23 cellular contexts compared by ENCODE assay signal in the genomic region with DNA sequence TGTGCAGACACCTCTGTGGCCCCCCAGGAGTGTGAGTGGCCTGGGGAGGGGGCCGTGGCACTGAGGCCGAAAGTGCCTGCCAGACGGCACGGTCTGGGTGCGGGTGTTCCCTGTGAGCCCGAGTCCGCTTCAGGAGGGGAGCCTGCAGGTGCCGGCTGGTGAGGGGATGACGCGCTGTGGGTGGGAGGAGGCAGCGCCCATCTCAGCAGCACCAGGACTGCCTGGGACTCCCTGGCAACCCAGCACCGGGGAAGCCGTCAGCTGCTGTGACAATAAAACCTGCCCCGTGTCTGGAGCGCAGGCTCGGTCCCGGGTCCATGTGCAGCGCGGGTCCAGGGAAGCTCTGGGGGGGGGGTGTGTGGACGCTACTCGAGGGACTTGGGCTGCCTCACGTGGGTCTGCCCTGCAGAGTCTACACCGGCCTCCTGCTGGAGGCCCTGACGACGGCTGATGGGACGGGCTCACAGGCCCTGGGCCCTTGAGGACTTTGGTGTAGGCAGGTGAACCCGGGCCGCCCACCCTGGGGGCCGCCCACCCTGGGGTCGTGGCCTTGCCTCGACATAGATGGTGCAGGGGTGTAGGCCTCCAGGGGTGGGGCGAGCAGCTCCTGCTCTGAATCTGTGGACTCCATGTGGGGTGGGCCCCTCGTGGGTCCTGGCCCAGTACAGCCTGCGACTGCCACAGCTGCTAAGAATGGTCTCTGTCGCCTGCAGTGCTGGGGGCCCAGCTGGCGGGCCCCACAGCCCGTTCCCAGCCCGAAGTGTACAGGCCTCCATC. TPM values are rescaled to one million over a fixed set of nuclear protein-coding genes. Genes with fewer than 3 reads are reported as not detected.
DNase-seq lines count a peak whose midpoint lies in the region; ATAC-seq, FAIRE-seq and TF ChIP-seq lines count a peak whose summit lies in the region.
"Had no signal": no experiment of that assay in that cellular context is flagged by ENCODE, and none has a peak within 500 bp of the region (broad histone marks: within the 10 kb centered on the region; RNA-seq: fewer than 3 reads in every experiment).

No MANE protein-coding gene starts in this region.

- no peaks in the 10 kb centered on the region for H3K9me3 ChIP-seq in H1 (ENCODE audit: insufficient read depth in 2 of 2, low read depth in 1 of 2, low read length in 1 of 2)
- H3K9me3 ChIP-seq: Peyer's patch, prostate gland had no signal

- H3K4me1 ChIP-seq in H1 (replicated peaks in 1 of 4; ENCODE audit: control insufficient read depth in 3 of 4, insufficient read depth in 4 of 4, low read length in 3 of 4), result peaks cover 0 to 25% (median 19%) of the 10 kb centered on the region in 4 experiments; a peak in 6 of 7 replicates
- H3K4me1 ChIP-seq: prostate gland had no signal

- no peak overlapping the region for H3K56ac ChIP-seq in H1 (replicated peaks; ENCODE audit: insufficient read length, low read depth, low read length)

- CTCF ChIA-PET in H1 (lab: Charles Lee; ENCODE audit: partially characterized antibody), result interaction anchor here (0.8 to 5.4 kb wide), 8 partner anchors 9 to 65 kb away, joined by 3 to 35 read pairs (median 5); a partner anchor contains a TSS

- H3K9ac ChIP-seq in H1 (replicated peaks in 1 of 4; ENCODE audit: extremely low read depth in 1 of 4, low read depth in 3 of 4, low read length in 3 of 4), result no peak overlapping the region

- H4K5ac ChIP-seq in H1 (ENCODE audit: insufficient read length, low read depth, low read length), result no peak overlapping the region

- peak overlapping the region; percentile 35 to 74; a peak in 3 of 4 replicates for H3K4me2 ChIP-seq in H1 (ENCODE audit: insufficient read depth in 1 of 2, low read depth in 2 of 2, low read length in 2 of 2)
- H3K4me2 ChIP-seq: hepatocyte had no signal

- intact Hi-C loops in left cardiac atrium (cut with DNase I) (loop anchor here in 1 of 2 donors (5.0 kb wide), 1 partner anchor 83 kb away; a partner anchor contains a TSS), Right ventricle myocardium inferior (cut with DNase I) (no loop called here), left colon (cut with DNase I, micrococcal nuclease) (no loop called here)

- H4K20me1 ChIP-seq in H1 (replicated peaks in 1 of 2; ENCODE audit: control insufficient read depth in 1 of 2, insufficient read depth in 2 of 2, low read length in 2 of 2), result peaks cover 2 to 20% of the 10 kb centered on the region in 2 experiments

- DNase-seq in left cardiac atrium (peak; percentile 18), Right ventricle myocardium inferior (ENCODE audit: missing footprints) (no peak), NCI-H1694 treated with DMSO at 0.1 percent for 48 hours (lab: John Stamatoyannopoulos, UW) (peak; percentile 12), H1 (ENCODE audit: low read depth in 1 of 2, low spot score in 2 of 2) (peak in 1 of 2 experiments; percentile 74), left colon (no peak)
- DNase-seq: activated naive CD8-positive, alpha-beta T cell treated with anti-CD3 and anti-CD28 coated beads, Interleukin-2, amount 50 U/mL, for 24 hours; COR-L47; effector CD4-positive, alpha-beta T cell; MM.1S; Peyer's patch; stimulated activated CD4-positive, alpha-beta T cell treated with anti-CD3 and anti-CD28 coated beads, Interleukin-12 subunit alpha, Interleukin-12 subunit beta, amount 100 ng/mL, for 4 hours; stimulated activated naive CD8-positive, alpha-beta T cell treated with anti-CD3 and anti-CD28 coated beads, Interleukin-15, amount 100 ng/mL, for 72 hours; T-cell had no signal

- H2BK120ac ChIP-seq in H1 (replicated peaks; ENCODE audit: low read depth, low read length), result no peak overlapping the region

- TF ChIP-seq CTCF in H1 (IDR thresholded peaks at IDR 0.05; ENCODE audit: control extremely low read depth in 1 of 3, insufficient read depth in 1 of 3, low read depth in 1 of 3, low read length in 3 of 3), result no peak

- no peak overlapping the region for H3K27ac ChIP-seq in H1 (ENCODE audit: low read depth, low read length)
- H3K27ac ChIP-seq in temporal lobe (ENCODE audit: low read depth, low read length), result peak overlapping the region; percentile 20
- H3K27ac ChIP-seq: cardiac muscle cell, hepatocyte, Peyer's patch, prostate gland had no signal

- no peak overlapping the region for H3K23ac ChIP-seq in H1 (ENCODE audit: insufficient read length)

- POLR2A ChIA-PET in H1 (lab: Charles Lee; ENCODE audit: partially characterized antibody), result interaction anchor here (0.9 to 7.9 kb wide), 6 partner anchors 9 to 80 kb away, joined by 3 to 58 read pairs (median 4); a partner anchor contains a TSS

- TF ChIP-seq EP300 in H1 (IDR thresholded peaks at IDR 0.05; ENCODE audit: borderline replicate concordance in 1 of 2, low read depth in 2 of 2, low read length in 2 of 2), result no peak

- H2BK12ac ChIP-seq in H1 (ENCODE audit: low read depth, low read length), result no peak overlapping the region

- H3K18ac ChIP-seq in H1 (ENCODE audit: extremely low read depth, low read length), result peak overlapping the region; percentile 7; the same call in 1 of the 2 replicates

- H3K27me3 ChIP-seq in H1 (replicated peaks in 1 of 4; ENCODE audit: control insufficient read depth in 3 of 4, extremely low read depth in 1 of 4, insufficient read depth in 3 of 4, low read length in 3 of 4), result peaks cover 0 to 26% (median 19%) of the 10 kb centered on the region in 4 experiments; a peak in 5 of 7 replicates
- H3K27me3 ChIP-seq: cardiac muscle cell, hepatocyte, Peyer's patch had no signal

- TF ChIP-seq RAD21 in H1 (IDR thresholded peaks at IDR 0.05 in 1 of 2, conservative IDR thresholded peaks at IDR 0.05 in 1 of 2; ENCODE audit: low read depth in 2 of 2, low read length in 2 of 2), result no peak

- TF ChIP-seq POLR2A in H1 (IDR thresholded peaks at IDR 0.05; ENCODE audit: control extremely low read depth in 1 of 2, low read depth in 2 of 2, low read length in 2 of 2), result no peak

- no peak overlapping the region for H2AK5ac ChIP-seq in H1 (ENCODE audit: low read depth, low read length)

- no peak for FAIRE-seq in H1 (lab: Jason Lieb, UNC)

- H2BK15ac ChIP-seq in H1 (ENCODE audit: low read length), result no peak overlapping the region

- peaks cover 0 to 5% of the 10 kb centered on the region in 2 experiments; a peak in 1 of 4 replicates for H3K79me2 ChIP-seq in H1 (ENCODE audit: control insufficient read depth in 1 of 2, insufficient read depth in 2 of 2, low read length in 2 of 2)

- no peaks in the 10 kb centered on the region for H3K79me1 ChIP-seq in H1 (ENCODE audit: low read depth, low read length)

- WGBS in H1 (ENCODE audit: extremely low coverage in 1 of 2, insufficient coverage in 1 of 2, insufficient read length in 1 of 2, insufficient replicate concordance in 2 of 2, low coverage in 1 of 2, low lambda C conversion rate in 2 of 2, missing lambda C conversion rate in 1 of 2), 2 experiments, result 64% methylated on average over 31 of the region's 38 CpGs; no CpG with 5 or more reads in 1 of the 2 experiments

- H3K23me2 ChIP-seq in H1 (ENCODE audit: low read depth, low read length), result peaks cover 5% of the 10 kb centered on the region; the same call in 1 of the 2 replicates

- ATAC-seq in left cardiac atrium, result no peak
- no peak for ATAC-seq in Right ventricle myocardium inferior
- ATAC-seq in left colon, result no peak
- no peak for ATAC-seq in HG02610 (IDR thresholded peaks at IDR 0.05; ENCODE audit: unreplicated experiment)
- ATAC-seq in GM21619 (IDR thresholded peaks at IDR 0.05; ENCODE audit: unreplicated experiment), result no peak
- ATAC-seq: activated naive CD8-positive, alpha-beta T cell treated with anti-CD3 and anti-CD28 coated beads, Interleukin-2, amount 50 U/mL, for 24 hours; stimulated activated naive CD8-positive, alpha-beta T cell treated with anti-CD3 and anti-CD28 coated beads, Interleukin-15, amount 100 ng/mL, for 72 hours; T-cell had no signal

- H4K8ac ChIP-seq in H1 (ENCODE audit: extremely low read depth, insufficient read depth, low read length), result peak overlapping the region; percentile 9; the same call in 1 of the 2 replicates

- no peak overlapping the region for H3K14ac ChIP-seq in H1 (ENCODE audit: insufficient read length)

- H2BK20ac ChIP-seq in H1 (ENCODE audit: low read length), result no peak overlapping the region

- peaks cover 0 to 2% (median 0%) of the 10 kb centered on the region in 4 experiments; a peak in 1 of 8 replicates for H3K36me3 ChIP-seq in H1 (ENCODE audit: control insufficient read depth in 2 of 4, insufficient read depth in 4 of 4, low read length in 3 of 4)
- H3K36me3 ChIP-seq: cardiac muscle cell, Peyer's patch, prostate gland had no signal

- H3K4ac ChIP-seq in H1 (replicated peaks; ENCODE audit: insufficient read length, low read depth, low read length), result peak overlapping the region; percentile 38

- peak overlapping the region; percentile 66; the same call in 1 of the 2 replicates for H2BK5ac ChIP-seq in H1 (ENCODE audit: low read depth, low read length)

- H4K91ac ChIP-seq in H1 (replicated peaks; ENCODE audit: insufficient read length, low read length), result no peak overlapping the region

- H2AFZ ChIP-seq in H1 (ENCODE audit: low read length), result no peak overlapping the region
- H2AFZ ChIP-seq: hepatocyte had no signal

- peak overlapping the region in 2 of 4 experiments; percentile 18 to 44; a peak in 2 of 8 replicates for H3K4me3 ChIP-seq in H1 (ENCODE audit: extremely low read depth in 1 of 4, insufficient read depth in 2 of 4, low read depth in 3 of 4, low read length in 4 of 4)
- H3K4me3 ChIP-seq: cardiac muscle cell, hepatocyte, Peyer's patch, prostate gland had no signal

RNA-seq across cellular contexts. Expression of a gene that starts 5.9 kb away (rescaled TPM):
- 10 to 100 TPM in 1 of 2 donors, 1 to 10 TPM in 1; 9.9 to 13.5 TPM for total RNA-seq in left cardiac atrium
- total RNA-seq in Right ventricle myocardium inferior, result 8.8 TPM
- total RNA-seq in H1 (2021; fragmentation: NEBNext Ultra II Directional; extraction: Animal tissue kit (Norgen Biotek cat#: 25700)), result 15.6 and 17.8 TPM in 2 replicates
- 13.9 and 18.6 TPM in 2 replicates for polyA plus RNA-seq in H1 (2011; rRNA removed)
- polyA plus RNA-seq in H1 (2011; cell fraction: cytosol; rRNA removed), result 14.4 TPM
- polyA plus RNA-seq in H1 (2011; cell fraction: nucleus; rRNA removed), result 23.9 TPM
- polyA plus RNA-seq in H1 (2012, experiment 1 of 2), result 11.4 to 19.2 TPM (median 15.6 TPM) in 4 replicates
- polyA plus RNA-seq in H1 (2012, experiment 2 of 2), result 13.6 TPM
- polyA plus RNA-seq in H1 (2013, experiment 1 of 2), result 11.3 TPM
- 11.7 TPM for polyA plus RNA-seq in H1 (2013, experiment 2 of 2)
- 5.9 and 6.8 TPM in 2 replicates for polyA minus RNA-seq in H1 (2011; rRNA and poly(A)+ RNA removed)
- polyA minus RNA-seq in H1 (2011; cell fraction: cytosol; rRNA and poly(A)+ RNA removed), result 8.4 TPM
- 8.9 TPM for polyA minus RNA-seq in H1 (2011; cell fraction: nucleus; rRNA and poly(A)+ RNA removed)
- total RNA-seq in temporal lobe, result 20.9 TPM
- total RNA-seq in left colon, result 10 to 100 TPM; 38.2 to 43.4 TPM

RNA-seq across cellular contexts. Expression of a gene that starts 14.2 kb away (rescaled TPM):
- total RNA-seq in left cardiac atrium (10 to 100 TPM; 19.1 to 21.3 TPM), Right ventricle myocardium inferior (16.6 TPM), temporal lobe (22.1 TPM), left colon (10 to 100 TPM; 37.6 to 39.5 TPM)
- total RNA-seq in H1 (2021; fragmentation: NEBNext Ultra II Directional; extraction: Animal tissue kit (Norgen Biotek cat#: 25700)), result 34.2 and 36.0 TPM in 2 replicates
- polyA plus RNA-seq in H1 (2011; rRNA removed), result 49.2 and 80.4 TPM in 2 replicates
- polyA plus RNA-seq in H1 (2011; cell fraction: cytosol; rRNA removed), result 56.8 TPM
- polyA plus RNA-seq in H1 (2011; cell fraction: nucleus; rRNA removed), result 283 TPM
- polyA plus RNA-seq in H1 (2012, experiment 1 of 2), result 20.8 to 38.5 TPM (median 33.9 TPM) in 4 replicates
- polyA plus RNA-seq in H1 (2012, experiment 2 of 2), result 26.0 TPM
- polyA plus RNA-seq in H1 (2013, experiment 1 of 2), result 24.1 TPM
- polyA plus RNA-seq in H1 (2013, experiment 2 of 2), result 22.7 TPM
- 30.5 and 36.4 TPM in 2 replicates for polyA minus RNA-seq in H1 (2011; rRNA and poly(A)+ RNA removed)
- polyA minus RNA-seq in H1 (2011; cell fraction: cytosol; rRNA and poly(A)+ RNA removed), result 24.4 TPM
- polyA minus RNA-seq in H1 (2011; cell fraction: nucleus; rRNA and poly(A)+ RNA removed), result 73.6 TPM

RNA-seq across cellular contexts. Expression of a gene that starts 17.2 kb away (rescaled TPM):
- under 1 TPM; 0.10 to 0.97 TPM for total RNA-seq in left cardiac atrium
- total RNA-seq in Right ventricle myocardium inferior, result 0.57 TPM
- 0.75 and 0.76 TPM in 2 replicates for total RNA-seq in H1 (2021; fragmentation: NEBNext Ultra II Directional; extraction: Animal tissue kit (Norgen Biotek cat#: 25700))
- polyA plus RNA-seq in H1 (2011; rRNA removed), result 0.60 and 0.72 TPM in 2 replicates
- 0.78 TPM for polyA plus RNA-seq in H1 (2011; cell fraction: cytosol; rRNA removed)
- 1.7 TPM for polyA plus RNA-seq in H1 (2011; cell fraction: nucleus; rRNA removed)
- polyA plus RNA-seq in H1 (2012, experiment 1 of 2), result 0.56 to 0.72 TPM (median 0.63 TPM) in 4 replicates
- polyA plus RNA-seq in H1 (2012, experiment 2 of 2), result 0.76 TPM
- 0.26 TPM for polyA plus RNA-seq in H1 (2013, experiment 1 of 2)
- polyA plus RNA-seq in H1 (2013, experiment 2 of 2), result 0.33 TPM
- 0.09 and 0.20 TPM in 2 replicates for polyA minus RNA-seq in H1 (2011; rRNA and poly(A)+ RNA removed)
- not detected for polyA minus RNA-seq in H1 (2011; cell fraction: cytosol; rRNA and poly(A)+ RNA removed)
- polyA minus RNA-seq in H1 (2011; cell fraction: nucleus; rRNA and poly(A)+ RNA removed), result 1.5 TPM
- total RNA-seq in temporal lobe, result 0.25 TPM
- total RNA-seq in left colon, result under 1 TPM in 1 of 2 donors, not detected in 1; 0.36 TPM

RNA-seq across cellular contexts. Expression of a gene that starts 23.8 kb away (rescaled TPM):
- total RNA-seq in left cardiac atrium, result not detected
- not detected for total RNA-seq in Right ventricle myocardium inferior
- total RNA-seq in H1 (2021; fragmentation: NEBNext Ultra II Directional; extraction: Animal tissue kit (Norgen Biotek cat#: 25700)), result 0.50 and 0.61 TPM in 2 replicates
- 0.38 and 0.52 TPM in 2 replicates for polyA plus RNA-seq in H1 (2011; rRNA removed)
- polyA plus RNA-seq in H1 (2011; cell fraction: cytosol; rRNA removed), result 0.44 TPM
- 1.3 TPM for polyA plus RNA-seq in H1 (2011; cell fraction: nucleus; rRNA removed)
- 0.21 to 0.55 TPM (median 0.41 TPM) in 4 replicates for polyA plus RNA-seq in H1 (2012, experiment 1 of 2)
- polyA plus RNA-seq in H1 (2012, experiment 2 of 2), result 0.25 TPM
- 0.45 TPM for polyA plus RNA-seq in H1 (2013, experiment 1 of 2)
- polyA plus RNA-seq in H1 (2013, experiment 2 of 2), result 0.53 TPM
- polyA minus RNA-seq in H1 (2011; rRNA and poly(A)+ RNA removed), result 0.10 TPM in 1 of 2 replicates, not detected in the other
- 0.51 TPM for polyA minus RNA-seq in H1 (2011; cell fraction: cytosol; rRNA and poly(A)+ RNA removed)
- 0.30 TPM for polyA minus RNA-seq in H1 (2011; cell fraction: nucleus; rRNA and poly(A)+ RNA removed)
- not detected for total RNA-seq in temporal lobe
- total RNA-seq in left colon, result not detected
- total RNA-seq: activated T-helper 1 cell treated with anti-CD3 and anti-CD28 coated beads, Interleukin-12 subunit alpha, Interleukin-12 subunit beta, Interleukin-2, Interleukin-4 antibody, amounts not matched to agents 30 ng/mL and 10 ng/mL and 1 ng/mL, durations not matched to agents 14 hours and 24 hours and 36 hours; fibroblast of lung; hepatocyte; left lobe of liver; Peyer's patch; T-cell; ureter had no signal
- polyA plus RNA-seq: cardiac muscle cell, fibroblast of lung, hepatocyte had no signal

RNA-seq across cellular contexts. Expression of a gene that starts 46.8 kb away (rescaled TPM):
- under 1 TPM; 0.21 to 0.50 TPM for total RNA-seq in left cardiac atrium
- total RNA-seq in Right ventricle myocardium inferior, result 0.16 TPM
- 10.2 and 11.4 TPM in 2 replicates for total RNA-seq in H1 (2021; fragmentation: NEBNext Ultra II Directional; extraction: Animal tissue kit (Norgen Biotek cat#: 25700))
- polyA plus RNA-seq in H1 (2011; rRNA removed), result 15.8 and 28.4 TPM in 2 replicates
- 19.7 TPM for polyA plus RNA-seq in H1 (2011; cell fraction: cytosol; rRNA removed)
- 21.8 TPM for polyA plus RNA-seq in H1 (2011; cell fraction: nucleus; rRNA removed)
- 4.8 to 11.4 TPM (median 10.2 TPM) in 4 replicates for polyA plus RNA-seq in H1 (2012, experiment 1 of 2)
- 8.5 TPM for polyA plus RNA-seq in H1 (2012, experiment 2 of 2)
- 12.3 TPM for polyA plus RNA-seq in H1 (2013, experiment 1 of 2)
- polyA plus RNA-seq in H1 (2013, experiment 2 of 2), result 11.2 TPM
- 1.4 and 1.8 TPM in 2 replicates for polyA minus RNA-seq in H1 (2011; rRNA and poly(A)+ RNA removed)
- polyA minus RNA-seq in H1 (2011; cell fraction: cytosol; rRNA and poly(A)+ RNA removed), result 12.0 TPM
- 10.3 TPM for polyA minus RNA-seq in H1 (2011; cell fraction: nucleus; rRNA and poly(A)+ RNA removed)
- total RNA-seq in temporal lobe, result 0.74 TPM
- total RNA-seq in left colon, result 1 to 10 TPM in 1 of 2 donors, under 1 TPM in 1; 0.64 to 3.6 TPM
- polyA plus RNA-seq: fibroblast of lung had no signal

Comparison
In these comparisons a context has a peak if more than half of its experiments do, and no peak if none do; other contexts are left out.
1. DNase-seq: peak in left cardiac atrium (single experiment) and NCI-H1694 treated with DMSO at 0.1 percent for 48 hours (single experiment); none in Right ventricle myocardium inferior (single experiment) and left colon (0 of 2).